ENCODE assay signal across 7 cellular contexts in the genomic region with DNA sequence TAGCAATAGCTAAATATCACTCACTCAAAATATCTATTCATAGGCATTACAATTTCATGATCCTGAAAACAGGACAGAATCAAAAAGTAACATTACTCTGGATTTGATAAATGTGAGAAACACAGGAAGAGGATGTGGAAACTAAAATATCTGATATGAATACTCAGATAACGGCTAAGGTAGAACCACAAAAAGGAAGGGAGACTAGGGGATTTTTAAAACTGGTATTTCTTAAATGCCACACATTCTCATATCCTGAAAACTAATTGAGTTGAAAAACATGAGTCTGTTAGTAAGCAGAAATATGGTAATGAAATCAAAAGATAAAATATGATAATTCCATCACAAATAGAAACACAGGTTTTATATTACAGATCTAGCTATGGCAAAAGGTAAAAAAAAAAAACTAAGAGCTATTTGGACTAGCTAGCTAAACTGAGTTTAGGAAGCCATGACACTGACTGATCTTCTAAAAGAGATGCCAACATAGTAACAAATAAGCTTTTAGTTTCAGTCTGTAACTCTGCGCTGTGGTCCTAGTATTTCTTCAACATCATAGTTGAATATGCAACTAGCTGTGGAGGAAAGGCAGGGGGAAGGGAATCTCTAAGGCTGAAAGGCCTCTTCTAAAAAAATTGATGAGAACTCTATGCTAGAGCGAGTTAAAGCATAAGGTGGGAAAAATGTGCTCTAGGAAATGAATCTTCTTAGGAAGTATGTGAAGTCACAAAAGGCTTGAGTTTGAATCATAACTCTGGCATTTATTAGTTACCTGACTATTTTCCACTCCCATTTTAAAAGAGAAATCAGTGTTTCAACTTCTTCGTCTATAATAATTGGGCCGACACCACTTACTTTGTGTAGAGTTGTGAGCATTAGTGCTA.
A peak's percentile ranks its signal among the peaks of the same experiment; 100 is the strongest.
DNase-seq lines count a peak whose midpoint lies in the region; ATAC-seq, FAIRE-seq and TF ChIP-seq lines count a peak whose summit lies in the region.
"Not testable (repeated sequence)": the region's sequence is repeated elsewhere in the genome, so short reads cannot be mapped to it uniquely, and the experiment has no call there.

No MANE protein-coding gene starts in this region.

- peaks cover 44% of the 10 kb centered on the region for H3K4me1 ChIP-seq in MM.1S (ENCODE audit: low read length)

- H2AFZ ChIP-seq in MM.1S (ENCODE audit: low read length), result peak overlapping the region; percentile 63

- not testable (repeated sequence) for H3K79me2 ChIP-seq in MM.1S (ENCODE audit: low read length)

- H3K36me3 ChIP-seq in GM06990 (ENCODE audit: control insufficient read depth, insufficient read depth, low read length); MM.1S (replicated peaks; ENCODE audit: insufficient read depth, low read length): not testable (repeated sequence)

- TF ChIP-seq CTCF in GM06990 (IDR thresholded peaks at IDR 0.05; ENCODE audit: insufficient read depth, low read length, poor library complexity, severe bottlenecking); MM.1S (IDR thresholded peaks at IDR 0.05; ENCODE audit: low read length): not testable (repeated sequence)

- H3K36me3 Mint-ChIP-seq in activated naive CD8-positive, alpha-beta T cell treated with anti-CD3 and anti-CD28 coated beads for 36 hours, result not testable (repeated sequence)

- FAIRE-seq in islet of Langerhans (lab: Jason Lieb, UNC), result peak; percentile 66

- not testable (repeated sequence) for H3K9me3 Mint-ChIP-seq in activated naive CD8-positive, alpha-beta T cell treated with anti-CD3 and anti-CD28 coated beads for 36 hours

- peak overlapping the region; percentile 81 for H3K27ac ChIP-seq in MM.1S (ENCODE audit: low read length)

- not testable (repeated sequence) for H3K27me3 ChIP-seq in GM06990 (replicated peaks; ENCODE audit: control insufficient read depth, insufficient read depth, low read length); MM.1S (replicated peaks; ENCODE audit: insufficient read depth, low read length)

- H3K4me3 ChIP-seq in GM06990 (replicated peaks; ENCODE audit: low read depth, low read length), result not testable (repeated sequence)
- peak overlapping the region; percentile 24; the same call in 1 of the 2 replicates for H3K4me3 ChIP-seq in MM.1S (ENCODE audit: low read length)

- ATAC-seq in GM19463 (IDR thresholded peaks at IDR 0.05; ENCODE audit: unreplicated experiment) (peak; percentile 66), HG03159 (IDR thresholded peaks at IDR 0.05; ENCODE audit: unreplicated experiment) (peak; percentile 60)
- peak; percentile 35 to 51 for ATAC-seq in activated CD4-positive, CD25-positive, alpha-beta regulatory T cell treated with anti-CD3 and anti-CD28 coated beads, Interleukin-2, amount 50 U/mL, for 24 hours

- not testable (repeated sequence) for H4K20me1 ChIP-seq in MM.1S (ENCODE audit: insufficient read depth, low read length)

- peak; percentile 18 for DNase-seq in GM06990 (ENCODE audit: extremely low read depth, insufficient read length)
- DNase-seq in MM.1S, result peak; percentile 78
- DNase-seq in activated naive CD8-positive, alpha-beta T cell treated with anti-CD3 and anti-CD28 coated beads for 36 hours, result not testable (repeated sequence)

- peaks cover 25% of the 10 kb centered on the region for H3F3A ChIP-seq in MM.1S (ENCODE audit: insufficient read depth, low read length)

- H3K9me3 ChIP-seq in MM.1S (replicated peaks; ENCODE audit: insufficient read depth, low read length), result not testable (repeated sequence)

- H3K9me2 ChIP-seq in MM.1S (replicated peaks; ENCODE audit: insufficient read depth, low read length), result not testable (repeated sequence)

- H3K4me1 Mint-ChIP-seq in activated naive CD8-positive, alpha-beta T cell treated with anti-CD3 and anti-CD28 coated beads for 36 hours, result peaks cover 37% of the 10 kb centered on the region

- H3K27me3 Mint-ChIP-seq in activated naive CD8-positive, alpha-beta T cell treated with anti-CD3 and anti-CD28 coated beads for 36 hours, result not testable (repeated sequence)

- H3K4me2 ChIP-seq in MM.1S (ENCODE audit: low read depth, low read length), result peak overlapping the region; percentile 59

- H3K27ac Mint-ChIP-seq in activated naive CD8-positive, alpha-beta T cell treated with anti-CD3 and anti-CD28 coated beads for 36 hours, result peak overlapping the region; percentile 94

- H3K9ac ChIP-seq in MM.1S (ENCODE audit: low read length), result peak overlapping the region; percentile 31; the same call in 1 of the 2 replicates

- peak overlapping the region; percentile 60 for H3K4me3 Mint-ChIP-seq in activated naive CD8-positive, alpha-beta T cell treated with anti-CD3 and anti-CD28 coated beads for 36 hours
